In the genomic region with DNA sequence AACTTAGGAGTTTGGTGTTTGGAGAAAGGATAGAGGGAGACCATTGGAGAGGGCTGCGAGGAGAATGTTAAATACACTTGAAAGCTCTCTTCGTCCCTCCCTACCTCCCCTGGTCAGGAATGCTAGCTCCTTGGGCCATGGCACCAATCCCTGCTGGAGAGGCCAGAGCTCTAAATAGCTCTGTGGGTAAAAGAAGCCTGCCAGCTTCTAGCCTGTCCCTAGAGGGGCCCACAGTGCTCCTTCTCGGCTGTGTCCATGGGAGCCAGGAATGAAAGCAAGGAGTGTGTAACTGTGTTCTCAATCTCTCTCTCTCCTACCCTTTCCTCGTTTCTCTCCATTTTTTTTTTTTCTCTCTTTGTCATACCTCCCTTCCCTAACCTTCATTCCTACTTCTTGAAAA, we compare ENCODE assay signal across 17 cellular contexts. TPM values are rescaled to one million over a fixed set of nuclear protein-coding genes. Genes with fewer than 3 reads are reported as not detected.
DNase-seq lines count a peak whose midpoint lies in the region; ATAC-seq and TF ChIP-seq lines count a peak whose summit lies in the region.
"Had no signal": no experiment of that assay in that cellular context is flagged by ENCODE, and none has a peak within 500 bp of the region (broad histone marks: within the 10 kb centered on the region; RNA-seq: fewer than 3 reads in every experiment).

A gene with protein sequence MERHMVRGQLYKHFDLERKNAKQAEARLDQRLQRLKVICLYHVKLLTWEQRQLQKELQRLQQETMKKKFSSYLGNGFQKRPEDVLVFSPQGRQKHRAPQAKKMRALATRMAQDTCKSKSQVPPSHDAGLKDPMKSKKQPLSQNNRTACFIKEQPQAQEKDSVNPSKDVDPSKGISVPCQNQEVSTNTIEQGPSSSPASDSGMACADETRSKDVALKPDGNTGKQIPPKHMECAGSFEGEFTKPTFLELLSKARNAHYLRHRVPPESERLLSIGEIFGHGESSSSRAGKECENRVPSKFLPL (minus strand): TSS at position 75 of the 400 bp plus-strand sequence. CDS start 1,529 bp downstream, outside the sequence.

- H3K36me3 Mint-ChIP-seq in mesothelial cell of epicardium = no peaks in the 10 kb centered on the region
- H3K36me3 Mint-ChIP-seq: CD4-positive, CD25-positive, alpha-beta regulatory T cell had no signal

- peaks cover 0 to 70% (median 26%) of the 10 kb centered on the region in 4 donors for H3K4me1 ChIP-seq in tibial artery

- H3K27ac Mint-ChIP-seq in mesothelial cell of epicardium = peak within 1 kb of the TSS; percentile 70
- H3K27ac Mint-ChIP-seq: CD4-positive, CD25-positive, alpha-beta regulatory T cell had no signal

- TF ChIP-seq CTCF in fibroblast of the aortic adventitia (IDR thresholded peaks at IDR 0.05; ENCODE audit: insufficient read depth, low read length) = no peak
- no peak for TF ChIP-seq CTCF in mesothelial cell of epicardium (IDR thresholded peaks at IDR 0.05; ENCODE audit: unreplicated experiment)
- TF ChIP-seq CTCF in tibial artery (IDR thresholded peaks at IDR 0.05) = no peak

- H3K27ac ChIP-seq in tibial artery = peak within 1 kb of the TSS; percentile 86 to 88
- H3K27ac ChIP-seq: VCaP had no signal

- H3K27me3 ChIP-seq in tibial artery (no peaks in the 10 kb centered on the region), H7 (ENCODE audit: control insufficient read depth, insufficient read depth, low read length) (no peaks in the 10 kb centered on the region)

- no peaks in the 10 kb centered on the region for H3K27me3 Mint-ChIP-seq in mesothelial cell of epicardium (ENCODE audit: low read depth)

- H3K36me3 ChIP-seq in tibial artery (no peaks in the 10 kb centered on the region), H7 (replicated peaks; ENCODE audit: control insufficient read depth, insufficient read depth, low read length) (no peaks in the 10 kb centered on the region)

- H3K4me1 Mint-ChIP-seq in mesothelial cell of epicardium = peaks cover 10% of the 10 kb centered on the region
- H3K4me1 Mint-ChIP-seq: CD4-positive, CD25-positive, alpha-beta regulatory T cell had no signal

- ATAC-seq in GM18867 (IDR thresholded peaks at IDR 0.05; ENCODE audit: unreplicated experiment) = no peak

- peak; percentile 31 for DNase-seq in amniotic epithelial cell (ENCODE audit: low read depth)
- peak; percentile 77 for DNase-seq in fibroblast of the aortic adventitia (ENCODE audit: low read depth)
- DNase-seq in mesothelial cell of epicardium (ENCODE audit: low spot score in 2 of 2, unreplicated experiment in 2 of 2) = no peak
- peak; percentile 63 to 91 for DNase-seq in tibial artery
- DNase-seq in HPDE6-E6E7 (ENCODE audit: extremely low spot score) = no peak
- DNase-seq in activated CD4-positive, alpha-beta T cell treated with anti-CD3 and anti-CD28 coated beads for 4 hours = no peak
- no peak for DNase-seq in H7
- DNase-seq: activated naive CD4-positive, alpha-beta T cell treated with anti-CD3 and anti-CD28 coated beads, Interleukin-2, amount 50 U/mL, for 16 hours; CD4-positive, CD25-positive, alpha-beta regulatory T cell; cerebellar nuclear complex; erythroblast; GOT3; stimulated activated CD4-positive, alpha-beta T cell treated with anti-CD3 and anti-CD28 coated beads, Interleukin-4, amount 100 ng/mL, for 4 hours; stimulated activated naive CD4-positive, alpha-beta T cell had no signal

- no peak within 1 kb of the TSS for H3K4me3 ChIP-seq in fibroblast of the aortic adventitia (ENCODE audit: low read depth, low read length)
- H3K4me3 ChIP-seq in tibial artery = peak within 1 kb of the TSS in 1 of 2 donors; percentile 27
- no peak within 1 kb of the TSS for H3K4me3 ChIP-seq in H7 (ENCODE audit: insufficient read depth, low read depth, low read length)

- H3K9me3 ChIP-seq in tibial artery = no peaks in the 10 kb centered on the region

- peaks cover 9% of the 10 kb centered on the region for H3K9me3 Mint-ChIP-seq in mesothelial cell of epicardium

- H3K4me3 Mint-ChIP-seq in mesothelial cell of epicardium = no peak within 1 kb of the TSS
- H3K4me3 Mint-ChIP-seq: CD4-positive, CD25-positive, alpha-beta regulatory T cell had no signal

- intact Hi-C loops in tibial artery (cut with DNase I; ENCODE audit: low total_unique reads) = loop anchor here (5.0 kb wide), 1 partner anchor 311 kb away; no protein-coding TSS in a partner anchor

RNA-seq across cellular contexts. Expression of the gene that starts here (rescaled TPM):
- 0.16 and 4.6 TPM in 2 replicates for total RNA-seq in fibroblast of the aortic adventitia (ENCODE audit: low replicate concordance)
- 0.11 to 0.13 TPM in 2 of 3 replicates, not detected in the other for total RNA-seq in mesothelial cell of epicardium
- not detected in 2 replicates for total RNA-seq in H7 (2014; rRNA removed; shearing (Covaris generic))
- total RNA-seq: CD4-positive, CD25-positive, alpha-beta regulatory T cell; renal cortical epithelial cell had no signal

Comparison
In these comparisons a context has a peak if more than half of its experiments do, and no peak if none do; other contexts are left out.
1. DNase-seq: peak in amniotic epithelial cell (single experiment), fibroblast of the aortic adventitia (single experiment) and tibial artery (2 of 2); none in mesothelial cell of epicardium (0 of 2), HPDE6-E6E7 (single experiment), activated CD4-positive, alpha-beta T cell treated with anti-CD3 and anti-CD28 coated beads for 4 hours (0 of 2) and H7 (single experiment).